In the genomic region with DNA sequence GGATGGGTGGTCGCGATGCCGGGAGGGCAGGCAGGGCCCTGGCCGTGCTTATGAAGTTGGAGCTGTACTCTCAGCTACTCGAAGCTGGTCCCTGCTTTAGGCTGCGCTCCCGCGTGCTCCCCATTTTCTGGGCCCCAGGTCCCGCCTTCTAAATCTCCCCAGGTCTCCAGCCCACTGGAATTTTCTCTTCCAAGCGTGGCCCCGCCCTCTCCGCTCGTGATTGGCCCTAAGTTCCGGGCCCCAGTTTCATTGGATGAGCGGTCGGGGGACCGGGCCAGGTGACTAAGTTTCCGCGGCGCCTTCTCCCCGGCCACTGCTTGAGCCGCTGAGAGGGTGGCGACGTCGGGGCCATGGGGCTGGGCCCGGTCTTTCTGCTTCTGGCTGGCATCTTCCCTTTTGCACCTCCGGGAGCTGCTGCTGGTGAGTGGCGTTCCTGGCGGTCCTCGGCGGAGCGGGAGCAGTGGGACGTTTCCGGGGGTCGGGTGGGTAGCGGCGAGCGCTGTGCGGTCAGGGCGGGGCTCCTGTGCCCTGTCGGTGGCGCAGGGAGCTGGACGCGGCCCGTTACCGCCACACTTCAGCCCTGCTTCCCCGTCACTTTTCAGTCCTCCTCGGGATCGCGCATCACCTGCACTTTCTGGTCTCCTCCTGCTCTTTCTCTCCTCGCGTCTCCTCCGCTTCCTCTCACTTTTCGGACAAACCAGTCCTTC, we compare ENCODE assay signal across 1 cellular context.
TF ChIP-seq lines count a peak whose summit lies in the region.

A gene (plus strand): TSS at position 313 of the 707 bp plus-strand sequence. CDS start 38 bp downstream, at position 351.

TF ChIP-seq in K562, 482 proteins besides CTCF, POLR2A, EP300 and RAD21 (continued from another document and continues in another):
- TF ChIP-seq, protein P1, sequence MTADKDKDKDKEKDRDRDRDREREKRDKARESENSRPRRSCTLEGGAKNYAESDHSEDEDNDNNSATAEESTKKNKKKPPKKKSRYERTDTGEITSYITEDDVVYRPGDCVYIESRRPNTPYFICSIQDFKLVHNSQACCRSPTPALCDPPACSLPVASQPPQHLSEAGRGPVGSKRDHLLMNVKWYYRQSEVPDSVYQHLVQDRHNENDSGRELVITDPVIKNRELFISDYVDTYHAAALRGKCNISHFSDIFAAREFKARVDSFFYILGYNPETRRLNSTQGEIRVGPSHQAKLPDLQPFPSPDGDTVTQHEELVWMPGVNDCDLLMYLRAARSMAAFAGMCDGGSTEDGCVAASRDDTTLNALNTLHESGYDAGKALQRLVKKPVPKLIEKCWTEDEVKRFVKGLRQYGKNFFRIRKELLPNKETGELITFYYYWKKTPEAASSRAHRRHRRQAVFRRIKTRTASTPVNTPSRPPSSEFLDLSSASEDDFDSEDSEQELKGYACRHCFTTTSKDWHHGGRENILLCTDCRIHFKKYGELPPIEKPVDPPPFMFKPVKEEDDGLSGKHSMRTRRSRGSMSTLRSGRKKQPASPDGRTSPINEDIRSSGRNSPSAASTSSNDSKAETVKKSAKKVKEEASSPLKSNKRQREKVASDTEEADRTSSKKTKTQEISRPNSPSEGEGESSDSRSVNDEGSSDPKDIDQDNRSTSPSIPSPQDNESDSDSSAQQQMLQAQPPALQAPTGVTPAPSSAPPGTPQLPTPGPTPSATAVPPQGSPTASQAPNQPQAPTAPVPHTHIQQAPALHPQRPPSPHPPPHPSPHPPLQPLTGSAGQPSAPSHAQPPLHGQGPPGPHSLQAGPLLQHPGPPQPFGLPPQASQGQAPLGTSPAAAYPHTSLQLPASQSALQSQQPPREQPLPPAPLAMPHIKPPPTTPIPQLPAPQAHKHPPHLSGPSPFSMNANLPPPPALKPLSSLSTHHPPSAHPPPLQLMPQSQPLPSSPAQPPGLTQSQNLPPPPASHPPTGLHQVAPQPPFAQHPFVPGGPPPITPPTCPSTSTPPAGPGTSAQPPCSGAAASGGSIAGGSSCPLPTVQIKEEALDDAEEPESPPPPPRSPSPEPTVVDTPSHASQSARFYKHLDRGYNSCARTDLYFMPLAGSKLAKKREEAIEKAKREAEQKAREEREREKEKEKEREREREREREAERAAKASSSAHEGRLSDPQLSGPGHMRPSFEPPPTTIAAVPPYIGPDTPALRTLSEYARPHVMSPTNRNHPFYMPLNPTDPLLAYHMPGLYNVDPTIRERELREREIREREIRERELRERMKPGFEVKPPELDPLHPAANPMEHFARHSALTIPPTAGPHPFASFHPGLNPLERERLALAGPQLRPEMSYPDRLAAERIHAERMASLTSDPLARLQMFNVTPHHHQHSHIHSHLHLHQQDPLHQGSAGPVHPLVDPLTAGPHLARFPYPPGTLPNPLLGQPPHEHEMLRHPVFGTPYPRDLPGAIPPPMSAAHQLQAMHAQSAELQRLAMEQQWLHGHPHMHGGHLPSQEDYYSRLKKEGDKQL (CRISPR knock-in tag; IDR thresholded peaks at IDR 0.05; ENCODE audit: borderline replicate concordance) = 0 out of 2 replicates have a peak, but pooled peaks have one; percentile 80
- TF ChIP-seq CEBPB (tag; IDR thresholded peaks at IDR 0.05) (no peak), SPI1 (IDR thresholded peaks at IDR 0.05; ENCODE audit: borderline replicate concordance, low read depth, low read length) (no peak), KLF13 (tag; IDR thresholded peaks at IDR 0.05; ENCODE audit: borderline replicate concordance, low read depth) (no peak), COPS2 (conservative IDR thresholded peaks at IDR 0.05) (no peak), HMG20A (CRISPR knock-in tag; conservative IDR thresholded peaks at IDR 0.05) (no peak), TCF3 (CRISPR knock-in tag; IDR thresholded peaks at IDR 0.05) (peak; percentile 14; the same call in 1 of the 2 replicates), TBP (optimal IDR thresholded peaks at IDR 0.05; ENCODE audit: low read depth, low read length) (peak; percentile 81), CBX5 (IDR thresholded peaks at IDR 0.05; ENCODE audit: borderline replicate concordance, low read depth) (no peak), CBX8 (IDR thresholded peaks at IDR 0.05; ENCODE audit: borderline replicate concordance, extremely low read depth, low read depth, low read length, poor library complexity, severe bottlenecking) (no peak), POLR2G (IDR thresholded peaks at IDR 0.05; ENCODE audit: low read depth, low read length) (peak; percentile 96), ZSCAN32 (CRISPR knock-in tag; IDR thresholded peaks at IDR 0.05) (no peak), TAF9B (IDR thresholded peaks at IDR 0.05; ENCODE audit: partially characterized antibody) (peak; percentile 13), ZBTB1 (CRISPR knock-in tag; IDR thresholded peaks at IDR 0.05; ENCODE audit: borderline replicate concordance, low read depth) (peak; percentile 40; the same call in 1 of the 2 replicates), ARNT (IDR thresholded peaks at IDR 0.05) (no peak), SMAD3 (CRISPR knock-in tag; conservative IDR thresholded peaks at IDR 0.05) (no peak), NELFE (IDR thresholded peaks at IDR 0.05; ENCODE audit: insufficient read depth, insufficient read length) (no peak), ZFX (CRISPR knock-in tag; IDR thresholded peaks at IDR 0.05) (peak; percentile 74), STAG1 (CRISPR knock-in tag; IDR thresholded peaks at IDR 0.05; ENCODE audit: borderline replicate concordance) (no peak), ELF2 (CRISPR knock-in tag; IDR thresholded peaks at IDR 0.05) (peak; percentile 73), SMARCE1 (IDR thresholded peaks at IDR 0.05) (peak; percentile 58), ZNF717 (CRISPR knock-in tag; IDR thresholded peaks at IDR 0.05) (no peak), ZNF584 (CRISPR knock-in tag; IDR thresholded peaks at IDR 0.05; ENCODE audit: low read depth) (no peak), BCOR (IDR thresholded peaks at IDR 0.05) (peak; percentile 68), E2F3 (CRISPR knock-in tag; IDR thresholded peaks at IDR 0.05) (no peak), ZNF76 (CRISPR knock-in tag; IDR thresholded peaks at IDR 0.05; ENCODE audit: borderline replicate concordance) (no peak), GABPA (tag; conservative IDR thresholded peaks at IDR 0.05; ENCODE audit: low read depth) (peak; percentile 51; the same call in 1 of the 2 replicates), KHSRP (IDR thresholded peaks at IDR 0.05) (no peak), ZNF121 (CRISPR knock-in tag; conservative IDR thresholded peaks at IDR 0.05) (no peak), MTA3 (IDR thresholded peaks at IDR 0.05; ENCODE audit: borderline replicate concordance) (peak; percentile 68; the same call in 1 of the 2 replicates), MAFK (IDR thresholded peaks at IDR 0.05; ENCODE audit: low read length) (no peak), NFXL1 (CRISPR knock-in tag; IDR thresholded peaks at IDR 0.05) (no peak), HNRNPK (IDR thresholded peaks at IDR 0.05; ENCODE audit: low read depth, low read length, poor library complexity, severe bottlenecking) (no peak), PRPF4 (IDR thresholded peaks at IDR 0.05; ENCODE audit: insufficient read depth, low read depth, low read length, poor library complexity, severe bottlenecking) (no peak)
- TF ChIP-seq, protein P2, sequence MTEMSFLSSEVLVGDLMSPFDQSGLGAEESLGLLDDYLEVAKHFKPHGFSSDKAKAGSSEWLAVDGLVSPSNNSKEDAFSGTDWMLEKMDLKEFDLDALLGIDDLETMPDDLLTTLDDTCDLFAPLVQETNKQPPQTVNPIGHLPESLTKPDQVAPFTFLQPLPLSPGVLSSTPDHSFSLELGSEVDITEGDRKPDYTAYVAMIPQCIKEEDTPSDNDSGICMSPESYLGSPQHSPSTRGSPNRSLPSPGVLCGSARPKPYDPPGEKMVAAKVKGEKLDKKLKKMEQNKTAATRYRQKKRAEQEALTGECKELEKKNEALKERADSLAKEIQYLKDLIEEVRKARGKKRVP (CRISPR knock-in tag; IDR thresholded peaks at IDR 0.05) = no peak
- TF ChIP-seq, protein P3, sequence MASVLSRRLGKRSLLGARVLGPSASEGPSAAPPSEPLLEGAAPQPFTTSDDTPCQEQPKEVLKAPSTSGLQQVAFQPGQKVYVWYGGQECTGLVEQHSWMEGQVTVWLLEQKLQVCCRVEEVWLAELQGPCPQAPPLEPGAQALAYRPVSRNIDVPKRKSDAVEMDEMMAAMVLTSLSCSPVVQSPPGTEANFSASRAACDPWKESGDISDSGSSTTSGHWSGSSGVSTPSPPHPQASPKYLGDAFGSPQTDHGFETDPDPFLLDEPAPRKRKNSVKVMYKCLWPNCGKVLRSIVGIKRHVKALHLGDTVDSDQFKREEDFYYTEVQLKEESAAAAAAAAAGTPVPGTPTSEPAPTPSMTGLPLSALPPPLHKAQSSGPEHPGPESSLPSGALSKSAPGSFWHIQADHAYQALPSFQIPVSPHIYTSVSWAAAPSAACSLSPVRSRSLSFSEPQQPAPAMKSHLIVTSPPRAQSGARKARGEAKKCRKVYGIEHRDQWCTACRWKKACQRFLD (CRISPR knock-in tag; IDR thresholded peaks at IDR 0.05) = peak; percentile 78
- TF ChIP-seq, protein P4, sequence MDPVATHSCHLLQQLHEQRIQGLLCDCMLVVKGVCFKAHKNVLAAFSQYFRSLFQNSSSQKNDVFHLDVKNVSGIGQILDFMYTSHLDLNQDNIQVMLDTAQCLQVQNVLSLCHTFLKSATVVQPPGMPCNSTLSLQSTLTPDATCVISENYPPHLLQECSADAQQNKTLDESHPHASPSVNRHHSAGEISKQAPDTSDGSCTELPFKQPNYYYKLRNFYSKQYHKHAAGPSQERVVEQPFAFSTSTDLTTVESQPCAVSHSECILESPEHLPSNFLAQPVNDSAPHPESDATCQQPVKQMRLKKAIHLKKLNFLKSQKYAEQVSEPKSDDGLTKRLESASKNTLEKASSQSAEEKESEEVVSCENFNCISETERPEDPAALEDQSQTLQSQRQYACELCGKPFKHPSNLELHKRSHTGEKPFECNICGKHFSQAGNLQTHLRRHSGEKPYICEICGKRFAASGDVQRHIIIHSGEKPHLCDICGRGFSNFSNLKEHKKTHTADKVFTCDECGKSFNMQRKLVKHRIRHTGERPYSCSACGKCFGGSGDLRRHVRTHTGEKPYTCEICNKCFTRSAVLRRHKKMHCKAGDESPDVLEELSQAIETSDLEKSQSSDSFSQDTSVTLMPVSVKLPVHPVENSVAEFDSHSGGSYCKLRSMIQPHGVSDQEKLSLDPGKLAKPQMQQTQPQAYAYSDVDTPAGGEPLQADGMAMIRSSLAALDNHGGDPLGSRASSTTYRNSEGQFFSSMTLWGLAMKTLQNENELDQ (CRISPR knock-in tag; IDR thresholded peaks at IDR 0.05; ENCODE audit: borderline replicate concordance) = no peak
- TF ChIP-seq, protein P5, sequence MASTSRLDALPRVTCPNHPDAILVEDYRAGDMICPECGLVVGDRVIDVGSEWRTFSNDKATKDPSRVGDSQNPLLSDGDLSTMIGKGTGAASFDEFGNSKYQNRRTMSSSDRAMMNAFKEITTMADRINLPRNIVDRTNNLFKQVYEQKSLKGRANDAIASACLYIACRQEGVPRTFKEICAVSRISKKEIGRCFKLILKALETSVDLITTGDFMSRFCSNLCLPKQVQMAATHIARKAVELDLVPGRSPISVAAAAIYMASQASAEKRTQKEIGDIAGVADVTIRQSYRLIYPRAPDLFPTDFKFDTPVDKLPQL (IDR thresholded peaks at IDR 0.05; ENCODE audit: extremely low read depth, insufficient read length) = no peak
- TF ChIP-seq, protein P6, sequence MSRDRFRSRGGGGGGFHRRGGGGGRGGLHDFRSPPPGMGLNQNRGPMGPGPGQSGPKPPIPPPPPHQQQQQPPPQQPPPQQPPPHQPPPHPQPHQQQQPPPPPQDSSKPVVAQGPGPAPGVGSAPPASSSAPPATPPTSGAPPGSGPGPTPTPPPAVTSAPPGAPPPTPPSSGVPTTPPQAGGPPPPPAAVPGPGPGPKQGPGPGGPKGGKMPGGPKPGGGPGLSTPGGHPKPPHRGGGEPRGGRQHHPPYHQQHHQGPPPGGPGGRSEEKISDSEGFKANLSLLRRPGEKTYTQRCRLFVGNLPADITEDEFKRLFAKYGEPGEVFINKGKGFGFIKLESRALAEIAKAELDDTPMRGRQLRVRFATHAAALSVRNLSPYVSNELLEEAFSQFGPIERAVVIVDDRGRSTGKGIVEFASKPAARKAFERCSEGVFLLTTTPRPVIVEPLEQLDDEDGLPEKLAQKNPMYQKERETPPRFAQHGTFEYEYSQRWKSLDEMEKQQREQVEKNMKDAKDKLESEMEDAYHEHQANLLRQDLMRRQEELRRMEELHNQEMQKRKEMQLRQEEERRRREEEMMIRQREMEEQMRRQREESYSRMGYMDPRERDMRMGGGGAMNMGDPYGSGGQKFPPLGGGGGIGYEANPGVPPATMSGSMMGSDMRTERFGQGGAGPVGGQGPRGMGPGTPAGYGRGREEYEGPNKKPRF (IDR thresholded peaks at IDR 0.05; ENCODE audit: low read depth, low read length) = no peak
- TF ChIP-seq, protein P7, sequence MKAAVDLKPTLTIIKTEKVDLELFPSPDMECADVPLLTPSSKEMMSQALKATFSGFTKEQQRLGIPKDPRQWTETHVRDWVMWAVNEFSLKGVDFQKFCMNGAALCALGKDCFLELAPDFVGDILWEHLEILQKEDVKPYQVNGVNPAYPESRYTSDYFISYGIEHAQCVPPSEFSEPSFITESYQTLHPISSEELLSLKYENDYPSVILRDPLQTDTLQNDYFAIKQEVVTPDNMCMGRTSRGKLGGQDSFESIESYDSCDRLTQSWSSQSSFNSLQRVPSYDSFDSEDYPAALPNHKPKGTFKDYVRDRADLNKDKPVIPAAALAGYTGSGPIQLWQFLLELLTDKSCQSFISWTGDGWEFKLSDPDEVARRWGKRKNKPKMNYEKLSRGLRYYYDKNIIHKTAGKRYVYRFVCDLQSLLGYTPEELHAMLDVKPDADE (conservative IDR thresholded peaks at IDR 0.05; ENCODE audit: control insufficient read depth, low read depth, low read length) = peak; percentile 33; the same call in 1 of the 2 replicates
- TF ChIP-seq, protein P8, sequence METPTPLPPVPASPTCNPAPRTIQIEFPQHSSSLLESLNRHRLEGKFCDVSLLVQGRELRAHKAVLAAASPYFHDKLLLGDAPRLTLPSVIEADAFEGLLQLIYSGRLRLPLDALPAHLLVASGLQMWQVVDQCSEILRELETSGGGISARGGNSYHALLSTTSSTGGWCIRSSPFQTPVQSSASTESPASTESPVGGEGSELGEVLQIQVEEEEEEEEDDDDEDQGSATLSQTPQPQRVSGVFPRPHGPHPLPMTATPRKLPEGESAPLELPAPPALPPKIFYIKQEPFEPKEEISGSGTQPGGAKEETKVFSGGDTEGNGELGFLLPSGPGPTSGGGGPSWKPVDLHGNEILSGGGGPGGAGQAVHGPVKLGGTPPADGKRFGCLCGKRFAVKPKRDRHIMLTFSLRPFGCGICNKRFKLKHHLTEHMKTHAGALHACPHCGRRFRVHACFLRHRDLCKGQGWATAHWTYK (CRISPR knock-in tag; IDR thresholded peaks at IDR 0.05) = 0 out of 2 replicates have a peak, but pooled peaks have one; percentile 46
- TF ChIP-seq, protein P9, sequence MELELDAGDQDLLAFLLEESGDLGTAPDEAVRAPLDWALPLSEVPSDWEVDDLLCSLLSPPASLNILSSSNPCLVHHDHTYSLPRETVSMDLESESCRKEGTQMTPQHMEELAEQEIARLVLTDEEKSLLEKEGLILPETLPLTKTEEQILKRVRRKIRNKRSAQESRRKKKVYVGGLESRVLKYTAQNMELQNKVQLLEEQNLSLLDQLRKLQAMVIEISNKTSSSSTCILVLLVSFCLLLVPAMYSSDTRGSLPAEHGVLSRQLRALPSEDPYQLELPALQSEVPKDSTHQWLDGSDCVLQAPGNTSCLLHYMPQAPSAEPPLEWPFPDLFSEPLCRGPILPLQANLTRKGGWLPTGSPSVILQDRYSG (tag; conservative IDR thresholded peaks at IDR 0.05; ENCODE audit: low read depth) = no peak
